37 cellular contexts compared by ENCODE assay signal in genomic region chr3:172415323-172415722, GRCh38. TPM values are rescaled to one million over a fixed set of nuclear protein-coding genes. Genes with fewer than 3 reads are reported as not detected.
"Had no signal": no experiment of that assay in that cellular context is flagged by ENCODE, and none has a peak within 500 bp of the region (broad histone marks: within the 10 kb centered on the region; RNA-seq: fewer than 3 reads in every experiment).

No MANE protein-coding gene starts in this region.

- H3K27ac ChIP-seq: brain microvascular endothelial cell, cardiac muscle cell, colonic mucosa, Peyer's patch, WERI-Rb-1 had no signal

- H3K36me3 ChIP-seq: brain microvascular endothelial cell, cardiac muscle cell, colonic mucosa, Peyer's patch, WERI-Rb-1 had no signal

- H3K4me1 Mint-ChIP-seq: activated CD4-positive, alpha-beta memory T cell treated with anti-CD3 and anti-CD28 coated beads, Interleukin-2, amount 10 ng/mL, durations not matched to agents 7 days and 5 days; activated CD8-positive, alpha-beta memory T cell treated with anti-CD3 and anti-CD28 coated beads, Interleukin-2, amount 10 ng/mL, durations not matched to agents 7 days and 5 days; activated naive CD8-positive, alpha-beta T cell treated with anti-CD3 and anti-CD28 coated beads for 36 hours; activated T-helper 17 cell treated with anti-CD3 and anti-CD28 coated beads, Interleukin-2, amount 50 U/mL, for 72 hours; central memory CD8-positive, alpha-beta T cell had no signal

- H3K4me1 ChIP-seq: colonic mucosa, Peyer's patch had no signal

- H3K9me3 ChIP-seq: colonic mucosa, Peyer's patch had no signal

- DNase-seq: activated CD4-positive, alpha-beta memory T cell treated with anti-CD3 and anti-CD28 coated beads, Interleukin-2, amount 10 ng/mL, durations not matched to agents 7 days and 5 days; activated CD4-positive, alpha-beta T cell treated with anti-CD3 and anti-CD28 coated beads for 1 hour; activated CD4-positive, alpha-beta T cell treated with anti-CD3 and anti-CD28 coated beads for 48 hours; activated CD4-positive, CD25-positive, alpha-beta regulatory T cell; activated CD8-positive, alpha-beta memory T cell treated with anti-CD3 and anti-CD28 coated beads for 24 hours; activated CD8-positive, alpha-beta memory T cell treated with anti-CD3 and anti-CD28 coated beads, Interleukin-2, amount 10 ng/mL, durations not matched to agents 7 days and 5 days; activated CD8-positive, alpha-beta memory T cell treated with anti-CD3 and anti-CD28 coated beads, Interleukin-2, amount 50 U/mL, for 48 hours; activated effector memory CD4-positive, alpha-beta T cell treated with anti-CD3 and anti-CD28 coated beads, Interleukin-2, amount 50 U/mL, for 16 hours; activated naive CD4-positive, alpha-beta T cell; activated naive CD4-positive, alpha-beta T cell treated with anti-CD3 and anti-CD28 coated beads, Interleukin-2, amount 50 U/mL, for 16 hours; activated naive CD8-positive, alpha-beta T cell treated with anti-CD3 and anti-CD28 coated beads for 36 hours; activated T-cell treated with anti-CD3 and anti-CD28 coated beads, Interleukin-2, amount 50 U/mL, for 48 hours; amniotic stem cell; aorta; brain microvascular endothelial cell; colonic mucosa; NCI-H1092 treated with DMSO at 0.1 percent for 48 hours; NCI-H1417; NCI-H1694; NCI-H1930; NCI-H2081 treated with DMSO at 0.1 percent for 48 hours; NCI-H345; NCI-H524 treated with DMSO at 0.1 percent for 48 hours; NK-92 treated with Interleukin-12 subunit alpha and Interleukin-12 subunit beta, amount 100 ng/mL, for 24 hours; PC-3; Peyer's patch; Right ventricle myocardium superior; SW 1271; T1000; WERI-Rb-1 had no signal

- H3K36me3 Mint-ChIP-seq: activated CD8-positive, alpha-beta memory T cell treated with anti-CD3 and anti-CD28 coated beads, Interleukin-2, amount 10 ng/mL, durations not matched to agents 7 days and 5 days; activated naive CD8-positive, alpha-beta T cell treated with anti-CD3 and anti-CD28 coated beads for 36 hours had no signal

- H3K4me3 Mint-ChIP-seq: activated CD4-positive, alpha-beta memory T cell treated with anti-CD3 and anti-CD28 coated beads, Interleukin-2, amount 10 ng/mL, durations not matched to agents 7 days and 5 days; activated CD8-positive, alpha-beta memory T cell treated with anti-CD3 and anti-CD28 coated beads, Interleukin-2, amount 10 ng/mL, durations not matched to agents 7 days and 5 days; activated naive CD8-positive, alpha-beta T cell treated with anti-CD3 and anti-CD28 coated beads for 36 hours; activated T-helper 17 cell treated with anti-CD3 and anti-CD28 coated beads, Interleukin-2, amount 50 U/mL, for 72 hours; central memory CD8-positive, alpha-beta T cell had no signal

- H3K9me3 Mint-ChIP-seq: activated CD4-positive, alpha-beta memory T cell treated with anti-CD3 and anti-CD28 coated beads, Interleukin-2, amount 10 ng/mL, durations not matched to agents 7 days and 5 days; activated naive CD8-positive, alpha-beta T cell treated with anti-CD3 and anti-CD28 coated beads for 36 hours; activated T-helper 17 cell treated with anti-CD3 and anti-CD28 coated beads, Interleukin-2, amount 50 U/mL, for 72 hours had no signal

- H3K4me3 ChIP-seq: cardiac muscle cell, colonic mucosa, Peyer's patch had no signal

- ATAC-seq: activated CD8-positive, alpha-beta memory T cell treated with anti-CD3 and anti-CD28 coated beads, Interleukin-2, amount 10 ng/mL, durations not matched to agents 7 days and 5 days; activated T-helper 17 cell treated with anti-CD3 and anti-CD28 coated beads, Interleukin-2, amount 50 U/mL, for 72 hours; PC-3 had no signal

- H3K27ac Mint-ChIP-seq: activated CD4-positive, alpha-beta memory T cell treated with anti-CD3 and anti-CD28 coated beads, Interleukin-2, amount 10 ng/mL, durations not matched to agents 7 days and 5 days; activated CD8-positive, alpha-beta memory T cell treated with anti-CD3 and anti-CD28 coated beads, Interleukin-2, amount 10 ng/mL, durations not matched to agents 7 days and 5 days; activated naive CD8-positive, alpha-beta T cell treated with anti-CD3 and anti-CD28 coated beads for 36 hours; activated T-helper 17 cell treated with anti-CD3 and anti-CD28 coated beads, Interleukin-2, amount 50 U/mL, for 72 hours had no signal

- H3K27me3 ChIP-seq: brain microvascular endothelial cell, cardiac muscle cell, colonic mucosa, Peyer's patch had no signal

RNA-seq across cellular contexts. Expression of gene GHSR, which starts 32.9 kb away (rescaled TPM):
- total RNA-seq: activated CD4-positive, alpha-beta memory T cell treated with anti-CD3 and anti-CD28 coated beads, Interleukin-2, amount 10 ng/mL, durations not matched to agents 7 days and 5 days; activated CD8-positive, alpha-beta memory T cell treated with anti-CD3 and anti-CD28 coated beads, Interleukin-2, amount 10 ng/mL, durations not matched to agents 7 days and 5 days; activated naive CD8-positive, alpha-beta T cell treated with anti-CD3 and anti-CD28 coated beads for 36 hours; activated T-helper 17 cell treated with anti-CD3 and anti-CD28 coated beads, Interleukin-2, amount 50 U/mL, for 72 hours; aorta; cardiac muscle cell; chondrocyte; colonic mucosa; NCI-H460; PC-3; Peyer's patch; Right ventricle myocardium superior; T-helper 1 cell treated with Interleukin-12 subunit alpha and Interleukin-12 subunit beta and Interleukin-4 antibody, amounts not matched to agents 30 ng/mL and 1 ng/mL, for 36 hours; T-helper 2 cell treated with Interferon-gamma antibody and Interleukin-4, amounts not matched to agents 100 ng/mL and 5 ng/mL, for 36 hours had no signal
- polyA plus RNA-seq: aorta, cardiac muscle cell had no signal
